Comparison of ENCODE assay signal across 8 cellular contexts in the genomic region with DNA sequence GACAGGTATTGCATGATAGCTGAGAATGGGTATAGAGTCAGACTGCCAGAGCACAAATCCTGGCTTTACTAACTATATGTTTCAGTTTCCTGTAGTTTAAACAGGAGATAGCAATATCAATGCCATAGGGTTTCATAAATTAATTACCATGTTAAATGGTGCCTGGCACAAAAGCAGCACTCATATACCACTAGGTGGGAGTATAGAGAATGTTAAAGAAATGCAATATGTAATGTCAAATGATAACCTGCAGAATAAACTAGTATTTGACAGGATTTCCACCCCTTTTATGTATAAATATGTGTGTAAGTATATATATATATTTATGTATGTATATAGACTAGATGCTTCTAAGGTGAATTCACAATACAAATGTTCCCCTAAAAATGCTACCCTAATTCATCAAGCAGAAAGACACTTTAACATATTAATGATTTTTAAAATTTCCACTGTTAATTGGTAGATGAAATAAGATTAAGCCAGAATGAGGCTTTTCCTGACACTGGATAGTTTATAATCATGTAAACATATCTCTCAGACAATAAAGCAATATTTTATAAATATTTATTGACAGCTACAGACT. TPM values are rescaled to one million over a fixed set of nuclear protein-coding genes. Genes with fewer than 3 reads are reported as not detected.
DNase-seq lines count a peak whose midpoint lies in the region; ATAC-seq and TF ChIP-seq lines count a peak whose summit lies in the region.

No MANE protein-coding gene starts in this region.

- peaks cover 25 to 44% (median 35%) of the 10 kb centered on the region in 4 donors for H3K4me1 Mint-ChIP-seq in CD4-positive, alpha-beta memory T cell

- H3K4me1 ChIP-seq in CD4-positive, alpha-beta memory T cell (ENCODE audit: insufficient read depth, low read length), result peaks cover 18% of the 10 kb centered on the region
- peaks cover 0 to 37% (median 12%) of the 10 kb centered on the region in 6 donors for H3K4me1 ChIP-seq in spleen

- H3K9me3 ChIP-seq in CD4-positive, alpha-beta memory T cell (ENCODE audit: control insufficient read depth in 1 of 2, low read length in 2 of 2), result no peaks in the 10 kb centered on the region
- H3K9me3 ChIP-seq in spleen, result peaks cover 0 to 28% (median 19%) of the 10 kb centered on the region in 8 donors

- no peak overlapping the region for H3K27ac ChIP-seq in CD4-positive, alpha-beta memory T cell (ENCODE audit: low read depth, low read length)
- H3K27ac ChIP-seq in spleen, result no peak overlapping the region

- H3K27me3 ChIP-seq in CD4-positive, alpha-beta memory T cell (ENCODE audit: insufficient read depth, low read length), result no peaks in the 10 kb centered on the region
- H3K27me3 ChIP-seq in spleen (replicated peaks in 1 of 7), result no peaks in the 10 kb centered on the region

- CTCF ChIA-PET in CD4-positive, alpha-beta memory T cell (lab: Charles Lee; ENCODE audit: partially characterized antibody), result interaction anchor here (0.8 to 6.4 kb wide), 14 partner anchors 9 to 244 kb away, joined by 3 to 132 read pairs (median 4); partner anchors contain the start of gene WDR89

- peak in 4 of 5 donors; percentile 51 to 57 (median 52) for DNase-seq in CD4-positive, alpha-beta memory T cell
- peak; percentile 26 for DNase-seq in NCI-H748 (lab: John Stamatoyannopoulos, UW; ENCODE audit: unreplicated experiment)
- peak; percentile 50 to 60 for DNase-seq in erythroblast (lab: John Stamatoyannopoulos, UW)
- no peak for DNase-seq in spleen

- intact Hi-C loops in CD4-positive, alpha-beta memory T cell (cut with micrococcal nuclease), result loop anchor here (1.0 to 2.0 kb wide), 3 partner anchors 96 to 244 kb away; partner anchors contain the start of gene SGPP1
- intact Hi-C loops in spleen (cut with DNase I; ENCODE audit: low total_unique reads), result loop anchor here (10.0 kb wide), 2 partner anchors 132 to 238 kb away; no protein-coding TSS in a partner anchor

- POLR2A ChIA-PET in CD4-positive, alpha-beta memory T cell (lab: Charles Lee; ENCODE audit: partially characterized antibody), result interaction anchor here (0.7 to 3.6 kb wide), 4 partner anchors 9 to 95 kb away, joined by 3 to 13 read pairs (median 8); partner anchors contain the start of gene WDR89

- H3K4me3 ChIP-seq in CD4-positive, alpha-beta memory T cell (ENCODE audit: low read length in 2 of 2), result no peak overlapping the region
- H3K4me3 ChIP-seq in spleen, result no peak overlapping the region

- H3K27me3 Mint-ChIP-seq in CD4-positive, alpha-beta memory T cell, result no peaks in the 10 kb centered on the region

- H3K27ac Mint-ChIP-seq in CD4-positive, alpha-beta memory T cell, result peak overlapping the region in 1 of 7 donors; percentile 47

- no peak overlapping the region for H3K4me3 Mint-ChIP-seq in CD4-positive, alpha-beta memory T cell

- ATAC-seq in GM18907 (IDR thresholded peaks at IDR 0.05; ENCODE audit: unreplicated experiment), result peak; percentile 72
- ATAC-seq in GM21381 (IDR thresholded peaks at IDR 0.05; ENCODE audit: unreplicated experiment), result no peak
- ATAC-seq in HG02973 (IDR thresholded peaks at IDR 0.05; ENCODE audit: unreplicated experiment), result no peak
- ATAC-seq in HG02678 (IDR thresholded peaks at IDR 0.05; ENCODE audit: unreplicated experiment), result no peak

- peaks cover 0 to 26% (median 10%) of the 10 kb centered on the region in 8 donors for H3K9me3 Mint-ChIP-seq in CD4-positive, alpha-beta memory T cell

- no peaks in the 10 kb centered on the region for H3K36me3 ChIP-seq in CD4-positive, alpha-beta memory T cell (ENCODE audit: insufficient read depth, low read length)
- peaks cover 0 to 16% (median 0%) of the 10 kb centered on the region in 6 donors for H3K36me3 ChIP-seq in spleen

- TF ChIP-seq CTCF in spleen (IDR thresholded peaks at IDR 0.05 in 8 of 11, conservative IDR thresholded peaks at IDR 0.05 in 3 of 11), result peak in 10 of 11 experiments; percentile 31 to 73 (median 56)

- peaks cover 31 to 33% of the 10 kb centered on the region in 2 donors for H3K36me3 Mint-ChIP-seq in CD4-positive, alpha-beta memory T cell

- no peak for TF ChIP-seq POLR2A in erythroblast (IDR thresholded peaks at IDR 0.05; ENCODE audit: low read length)
- no peak for TF ChIP-seq POLR2A in spleen (IDR thresholded peaks at IDR 0.05)

RNA-seq across cellular contexts. Expression of gene WDR89, which starts 8.6 kb away (rescaled TPM):
- 10 to 100 TPM; 32.8 to 36.3 TPM for total RNA-seq in CD4-positive, alpha-beta memory T cell
- 10 to 100 TPM; 23.4 to 28.4 TPM for polyA plus RNA-seq in CD4-positive, alpha-beta memory T cell
- total RNA-seq in spleen, result 10 to 100 TPM; 13.4 to 18.9 (median 18.4) TPM
- polyA plus RNA-seq in spleen, result 10 to 100 TPM in 2 of 3 donors, 1 to 10 TPM in 1; 9.5 to 13.2 (median 11.2) TPM
